9 cellular contexts compared by ENCODE assay signal in the genomic region with DNA sequence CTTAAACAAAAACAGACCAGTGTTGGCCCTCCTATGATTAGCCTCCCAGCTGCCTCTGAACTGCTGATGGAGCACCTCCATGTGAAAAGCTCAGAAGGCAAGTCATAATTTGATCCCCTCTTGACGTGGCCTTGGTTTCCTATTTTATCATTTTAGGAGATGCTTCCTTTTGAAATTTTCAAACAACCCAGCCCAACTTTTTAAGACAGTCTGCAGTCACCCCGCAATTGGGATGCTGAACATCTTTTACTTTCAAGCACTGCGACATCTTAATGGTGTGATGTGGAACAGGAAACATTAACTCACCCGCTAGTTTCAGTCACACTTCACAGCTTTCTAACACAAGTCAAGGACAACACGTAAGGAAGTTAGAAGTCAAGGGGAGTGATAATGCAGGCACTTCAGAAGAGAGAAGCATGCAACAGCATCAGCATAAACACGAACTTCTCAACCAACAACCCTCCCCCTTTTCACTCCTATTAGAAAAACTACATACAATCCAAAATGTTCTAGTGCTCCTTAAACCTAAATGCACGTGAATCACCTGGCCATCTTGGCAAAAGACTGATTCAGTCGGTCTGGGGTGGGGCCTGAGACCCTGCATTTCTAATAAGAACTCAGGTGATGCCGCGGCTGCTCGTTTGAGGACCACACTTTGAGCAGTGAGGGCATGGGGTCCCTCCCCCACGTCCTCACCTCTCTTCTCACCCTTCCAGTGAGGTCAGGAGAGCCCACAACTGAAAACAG.
A peak's percentile ranks its signal among the peaks of the same experiment; 100 is the strongest.
DNase-seq lines count a peak whose midpoint lies in the region; ATAC-seq and TF ChIP-seq lines count a peak whose summit lies in the region.
"Had no signal": no experiment of that assay in that cellular context is flagged by ENCODE, and none has a peak within 500 bp of the region (broad histone marks: within the 10 kb centered on the region; RNA-seq: fewer than 3 reads in every experiment).

No MANE protein-coding gene starts in this region.

- H3K27me3 Mint-ChIP-seq in activated CD8-positive, alpha-beta memory T cell treated with anti-CD3 and anti-CD28 coated beads, Interleukin-2, amount 10 ng/mL, durations not matched to agents 7 days and 5 days = peaks cover 8% of the 10 kb centered on the region
- no peaks in the 10 kb centered on the region for H3K27me3 Mint-ChIP-seq in stimulated activated naive CD8-positive, alpha-beta T cell treated with anti-CD3 and anti-CD28 coated beads, Interleukin-15, Interleukin-2, amounts not matched to agents 100 ng/mL and 50 ng/mL, for 24 hours
- H3K27me3 Mint-ChIP-seq in endodermal cell (ENCODE audit: insufficient read depth) = no peaks in the 10 kb centered on the region

- CTCF ChIA-PET in activated CD8-positive, alpha-beta memory T cell treated with anti-CD3 and anti-CD28 coated beads, Interleukin-2, amount 10 ng/mL, durations not matched to agents 7 days and 5 days (lab: Charles Lee) = interaction anchor here (1.8 kb wide), 1 partner anchor 34 kb away, joined by 5 read pairs; no protein-coding TSS in a partner anchor

- peak; percentile 87 for ATAC-seq in activated CD8-positive, alpha-beta memory T cell treated with anti-CD3 and anti-CD28 coated beads, Interleukin-2, amount 10 ng/mL, durations not matched to agents 7 days and 5 days
- ATAC-seq in HG03064 (IDR thresholded peaks at IDR 0.05; ENCODE audit: low read depth, unreplicated experiment) (peak; percentile 92), Right ventricle myocardium inferior (no peak)

- H3K36me3 ChIP-seq in stomach (no peaks in the 10 kb centered on the region), endodermal cell (ENCODE audit: control insufficient read depth, insufficient read depth, low read length) (no peaks in the 10 kb centered on the region)

- peaks cover 14% of the 10 kb centered on the region for H3K36me3 Mint-ChIP-seq in activated CD8-positive, alpha-beta memory T cell treated with anti-CD3 and anti-CD28 coated beads, Interleukin-2, amount 10 ng/mL, durations not matched to agents 7 days and 5 days
- peaks cover 14% of the 10 kb centered on the region for H3K36me3 Mint-ChIP-seq in stimulated activated naive CD8-positive, alpha-beta T cell treated with anti-CD3 and anti-CD28 coated beads, Interleukin-15, Interleukin-2, amounts not matched to agents 100 ng/mL and 50 ng/mL, for 24 hours (ENCODE audit: low read depth)
- H3K36me3 Mint-ChIP-seq in endodermal cell (ENCODE audit: low read depth) = peaks cover 5% of the 10 kb centered on the region

- H3K4me3 Mint-ChIP-seq in activated CD8-positive, alpha-beta memory T cell treated with anti-CD3 and anti-CD28 coated beads, Interleukin-2, amount 10 ng/mL, durations not matched to agents 7 days and 5 days = peak overlapping the region; percentile 9
- H3K4me3 Mint-ChIP-seq in stimulated activated naive CD8-positive, alpha-beta T cell treated with anti-CD3 and anti-CD28 coated beads, Interleukin-15, Interleukin-2, amounts not matched to agents 100 ng/mL and 50 ng/mL, for 24 hours = peak overlapping the region; percentile 72
- no peak overlapping the region for H3K4me3 Mint-ChIP-seq in endodermal cell

- DNase-seq in activated CD8-positive, alpha-beta memory T cell treated with anti-CD3 and anti-CD28 coated beads, Interleukin-2, amount 10 ng/mL, durations not matched to agents 7 days and 5 days = peak; percentile 72
- no peak for DNase-seq in activated CD8-positive, alpha-beta memory T cell treated with anti-CD3 and anti-CD28 coated beads, Interleukin-2, amount 50 U/mL, for 4 hours
- peak; percentile 40 for DNase-seq in activated T-cell treated with anti-CD3 and anti-CD28 coated beads, Interleukin-2, amount 50 U/mL, for 1 hour
- DNase-seq in stomach = no peak
- DNase-seq in Right ventricle myocardium inferior (ENCODE audit: missing footprints) = no peak
- no peak for DNase-seq in endodermal cell

- H3K9ac ChIP-seq in endodermal cell (ENCODE audit: extremely low read depth, low read length, poor library complexity, severe bottlenecking) = no peak overlapping the region

- no peaks in the 10 kb centered on the region for H3K27me3 ChIP-seq in stomach
- no peaks in the 10 kb centered on the region for H3K27me3 ChIP-seq in endodermal cell (ENCODE audit: control insufficient read depth, insufficient read depth, low read length, poor library complexity, severe bottlenecking)

- peaks cover 45% of the 10 kb centered on the region for H3K4me1 Mint-ChIP-seq in activated CD8-positive, alpha-beta memory T cell treated with anti-CD3 and anti-CD28 coated beads, Interleukin-2, amount 10 ng/mL, durations not matched to agents 7 days and 5 days
- H3K4me1 Mint-ChIP-seq in stimulated activated naive CD8-positive, alpha-beta T cell treated with anti-CD3 and anti-CD28 coated beads, Interleukin-15, Interleukin-2, amounts not matched to agents 100 ng/mL and 50 ng/mL, for 24 hours (ENCODE audit: low read depth) = peaks cover 98% of the 10 kb centered on the region
- H3K4me1 Mint-ChIP-seq in endodermal cell = peaks cover 23% of the 10 kb centered on the region

- peak overlapping the region; percentile 77 for H3K27ac Mint-ChIP-seq in activated CD8-positive, alpha-beta memory T cell treated with anti-CD3 and anti-CD28 coated beads, Interleukin-2, amount 10 ng/mL, durations not matched to agents 7 days and 5 days
- H3K27ac Mint-ChIP-seq in stimulated activated naive CD8-positive, alpha-beta T cell treated with anti-CD3 and anti-CD28 coated beads, Interleukin-15, Interleukin-2, amounts not matched to agents 100 ng/mL and 50 ng/mL, for 24 hours = peak overlapping the region; percentile 98
- H3K27ac Mint-ChIP-seq in endodermal cell = no peak overlapping the region

- 76 to 86% (median 79%) methylated on average over 12 of the region's 12 CpGs for WGBS in stomach, 5 donors
- 93 to 94% methylated on average over 4 to 12 of the region's 12 CpGs for WGBS in endodermal cell (ENCODE audit: insufficient coverage in 1 of 2, insufficient read length in 1 of 2), 2 experiments

- H3K9me3 Mint-ChIP-seq in activated CD8-positive, alpha-beta memory T cell treated with anti-CD3 and anti-CD28 coated beads, Interleukin-2, amount 10 ng/mL, durations not matched to agents 7 days and 5 days (ENCODE audit: low read depth) = no peaks in the 10 kb centered on the region
- H3K9me3 Mint-ChIP-seq in stimulated activated naive CD8-positive, alpha-beta T cell treated with anti-CD3 and anti-CD28 coated beads, Interleukin-15, Interleukin-2, amounts not matched to agents 100 ng/mL and 50 ng/mL, for 24 hours = no peaks in the 10 kb centered on the region
- no peaks in the 10 kb centered on the region for H3K9me3 Mint-ChIP-seq in endodermal cell

- no peak for TF ChIP-seq EP300 in stomach (IDR thresholded peaks at IDR 0.05)

- H3K9me3 ChIP-seq in stomach (no peaks in the 10 kb centered on the region), endodermal cell (ENCODE audit: control insufficient read depth, low read length) (no peaks in the 10 kb centered on the region)

- H3K4me1 ChIP-seq in stomach = peaks cover 0 to 26% (median 14%) of the 10 kb centered on the region in 4 donors
- no peaks in the 10 kb centered on the region for H3K4me1 ChIP-seq in endodermal cell (ENCODE audit: control insufficient read depth, insufficient read depth, low read length)

- TF ChIP-seq CTCF in stomach (IDR thresholded peaks at IDR 0.05) (no peak), endodermal cell (conservative IDR thresholded peaks at IDR 0.05) (no peak)

- H3K4me3 ChIP-seq in stomach = no peak overlapping the region
- no peak overlapping the region for H3K4me3 ChIP-seq in endodermal cell (ENCODE audit: low read length)
- H3K4me3 ChIP-seq: SK-N-MC had no signal

- H3K27ac ChIP-seq in stomach (no peak overlapping the region), endodermal cell (ENCODE audit: low read depth, low read length) (no peak overlapping the region)
- H3K27ac ChIP-seq: SK-N-MC had no signal

- intact Hi-C loops in stomach (cut with DNase I; ENCODE audit: low total_unique reads) (no loop called here), Right ventricle myocardium inferior (cut with DNase I) (no loop called here)

- no peak for TF ChIP-seq POLR2A in stomach (IDR thresholded peaks at IDR 0.05)

Comparison
In these comparisons a context has a peak if more than half of its experiments do, and no peak if none do; other contexts are left out.
1. DNase-seq: peak in activated CD8-positive, alpha-beta memory T cell treated with anti-CD3 and anti-CD28 coated beads, Interleukin-2, amount 10 ng/mL, durations not matched to agents 7 days and 5 days (single experiment) and activated T-cell treated with anti-CD3 and anti-CD28 coated beads, Interleukin-2, amount 50 U/mL, for 1 hour (single experiment); none in activated CD8-positive, alpha-beta memory T cell treated with anti-CD3 and anti-CD28 coated beads, Interleukin-2, amount 50 U/mL, for 4 hours (single experiment), stomach (single experiment), Right ventricle myocardium inferior (single experiment) and endodermal cell (single experiment).